Comparison of ENCODE assay signal across 1 cellular context in genomic region chr2:171080607-171081006, GRCh38.
A peak's percentile ranks its signal among the peaks of the same experiment; 100 is the strongest.
TF ChIP-seq lines count a peak whose summit lies in the region.

No MANE protein-coding gene starts in this region.

TF ChIP-seq in K562, 482 proteins besides CTCF, POLR2A, EP300 and RAD21:
- TF ChIP-seq ESRRB (CRISPR knock-in tag; IDR thresholded peaks at IDR 0.05; ENCODE audit: borderline replicate concordance) (no peak), SAFB (IDR thresholded peaks at IDR 0.05; ENCODE audit: borderline replicate concordance, low read depth, low read length) (no peak), ZNF121 (CRISPR knock-in tag; conservative IDR thresholded peaks at IDR 0.05) (peak; percentile 88)
